Comparison of ENCODE assay signal across 9 cellular contexts in the genomic region with DNA sequence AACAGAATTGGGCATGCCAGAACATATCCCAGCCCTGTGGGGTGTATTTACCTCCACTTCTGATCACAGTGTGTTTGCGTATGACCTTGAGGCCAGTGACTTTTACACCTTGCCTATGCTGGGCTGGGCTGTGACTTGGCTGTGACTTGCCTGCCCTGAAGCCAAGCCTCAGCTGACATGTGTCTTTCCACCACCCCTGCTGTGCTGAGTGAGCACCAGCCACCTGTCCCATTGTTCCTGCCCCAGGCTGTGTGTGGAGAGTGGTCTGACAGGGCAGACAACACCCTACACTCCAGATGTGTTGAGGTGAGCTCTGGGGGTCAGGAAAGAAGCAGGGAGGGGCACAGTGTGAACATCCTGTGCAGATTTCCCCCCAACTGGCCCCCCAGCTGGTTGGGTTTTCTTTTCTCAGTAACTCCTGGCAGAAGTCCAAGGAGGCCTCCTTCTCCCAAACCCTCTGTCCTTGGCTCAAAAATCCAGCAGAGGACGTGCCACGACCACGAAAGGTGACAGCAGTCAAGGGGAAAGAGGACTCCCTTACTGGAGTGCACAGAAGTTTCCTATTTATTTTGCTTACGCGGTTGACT. TPM values are rescaled to one million over a fixed set of nuclear protein-coding genes. Genes with fewer than 3 reads are reported as not detected.
A peak's percentile ranks its signal among the peaks of the same experiment; 100 is the strongest.
DNase-seq lines count a peak whose midpoint lies in the region; ATAC-seq, FAIRE-seq and TF ChIP-seq lines count a peak whose summit lies in the region.
"Had no signal": no experiment of that assay in that cellular context is flagged by ENCODE, and none has a peak within 500 bp of the region (broad histone marks: within the 10 kb centered on the region; RNA-seq: fewer than 3 reads in every experiment).

No MANE protein-coding gene starts in this region.

- no peak overlapping the region for H3K27ac Mint-ChIP-seq in activated naive CD4-positive, alpha-beta T cell treated with anti-CD3 and anti-CD28 coated beads, Interleukin-2, amount 50 U/mL, for 72 hours
- H3K27ac Mint-ChIP-seq: stimulated activated naive CD8-positive, alpha-beta T cell treated with anti-CD3 and anti-CD28 coated beads, Interleukin-15, Interleukin-2, amounts not matched to agents 100 ng/mL and 50 ng/mL, for 24 hours had no signal

- no peaks in the 10 kb centered on the region for H4K20me1 ChIP-seq in keratinocyte (ENCODE audit: control insufficient read depth, extremely low read depth, insufficient read depth, low read length)

- H3K4me2 ChIP-seq in keratinocyte (ENCODE audit: control insufficient read depth, extremely low read depth, insufficient read depth, low read depth, low read length), result peak overlapping the region; percentile 33

- H3K4me3 ChIP-seq in keratinocyte (ENCODE audit: control insufficient read depth in 2 of 3, extremely low read depth in 1 of 3, insufficient read depth in 2 of 3, low read depth in 1 of 3, low read length in 3 of 3), result no peak overlapping the region

- no peaks in the 10 kb centered on the region for H3K9me3 Mint-ChIP-seq in activated naive CD4-positive, alpha-beta T cell treated with anti-CD3 and anti-CD28 coated beads, Interleukin-2, amount 50 U/mL, for 72 hours
- H3K9me3 Mint-ChIP-seq: stimulated activated naive CD8-positive, alpha-beta T cell treated with anti-CD3 and anti-CD28 coated beads, Interleukin-15, Interleukin-2, amounts not matched to agents 100 ng/mL and 50 ng/mL, for 24 hours had no signal

- no peaks in the 10 kb centered on the region for H3K9me1 ChIP-seq in keratinocyte (ENCODE audit: control insufficient read depth, extremely low read depth, insufficient read depth, low read length)

- no peak overlapping the region for H3K9ac ChIP-seq in keratinocyte (ENCODE audit: control insufficient read depth, extremely low read depth, insufficient read depth, low read length)

- no peaks in the 10 kb centered on the region for H3K79me2 ChIP-seq in keratinocyte (ENCODE audit: control insufficient read depth, insufficient read depth, low read length)

- H3K36me3 ChIP-seq in keratinocyte (ENCODE audit: control insufficient read depth in 2 of 2, extremely low read depth in 1 of 2, insufficient read depth in 2 of 2, low read length in 2 of 2), result no peaks in the 10 kb centered on the region

- ATAC-seq in HG03342 (IDR thresholded peaks at IDR 0.05; ENCODE audit: unreplicated experiment), result no peak
- ATAC-seq in activated naive CD4-positive, alpha-beta T cell treated with anti-CD3 and anti-CD28 coated beads, Interleukin-2, amount 50 U/mL, for 72 hours, result no peak

- no peak overlapping the region for H2AFZ ChIP-seq in keratinocyte (ENCODE audit: control insufficient read depth, low read length)

- H3K9me3 ChIP-seq in keratinocyte (ENCODE audit: control insufficient read depth, low read depth, low read length), result no peaks in the 10 kb centered on the region

- no peaks in the 10 kb centered on the region for H3K36me3 Mint-ChIP-seq in activated naive CD4-positive, alpha-beta T cell treated with anti-CD3 and anti-CD28 coated beads, Interleukin-2, amount 50 U/mL, for 72 hours

- H3K4me1 ChIP-seq in keratinocyte (ENCODE audit: control insufficient read depth, extremely low read depth, insufficient read depth, low read length), result peaks cover 22% of the 10 kb centered on the region

- H3K27ac ChIP-seq in keratinocyte (ENCODE audit: control insufficient read depth, insufficient read depth, low read length), result no peak overlapping the region

- FAIRE-seq in keratinocyte (lab: Jason Lieb, UNC), result peak; percentile 82

- peak in 2 of 3 experiments; percentile 16 to 57 for TF ChIP-seq CTCF in keratinocyte (optimal IDR thresholded peaks at IDR 0.05 in 1 of 3, IDR thresholded peaks at IDR 0.05 in 1 of 3, conservative IDR thresholded peaks at IDR 0.05 in 1 of 3; ENCODE audit: extremely low read depth in 1 of 3, insufficient read depth in 2 of 3, low read length in 3 of 3)

- peak; percentile 85 for DNase-seq in DMS153 treated with DMSO at 0.1 percent for 48 hours (lab: John Stamatoyannopoulos, UW; ENCODE audit: unreplicated experiment)
- peak; percentile 58 for DNase-seq in LoVo (ENCODE audit: low spot score)
- peak; percentile 49 for DNase-seq in UCSD-AML1 (lab: John Stamatoyannopoulos, UW; ENCODE audit: unreplicated experiment)
- no peak for DNase-seq in keratinocyte (ENCODE audit: low read depth, low spot score)
- no peak for DNase-seq in NCI-H526 treated with DMSO at 0.1 percent for 48 hours (lab: John Stamatoyannopoulos, UW)
- no peak for DNase-seq in activated naive CD4-positive, alpha-beta T cell treated with anti-CD3 and anti-CD28 coated beads, Interleukin-2, amount 50 U/mL, for 72 hours (ENCODE audit: low spot score in 2 of 2)
- no peak for DNase-seq in stimulated activated naive CD4-positive, alpha-beta T cell treated with Interleukin-2 at 50 U/mL for 16 hours (lab: John Stamatoyannopoulos, UW)

- H3K27me3 ChIP-seq in keratinocyte (ENCODE audit: control insufficient read depth, extremely low read depth, insufficient read depth, low read length), result peaks cover 4% of the 10 kb centered on the region

- dilution Hi-C loops in keratinocyte (cut with MboI; ENCODE audit: extremely low pct_ligation_motif_present, low sequenced_read_pairs), result no loop called here

RNA-seq across cellular contexts. Expression of a gene that starts 5.1 kb away (rescaled TPM):
- 15.5 to 29.7 TPM (median 19.9 TPM) in 3 replicates for polyA plus RNA-seq in keratinocyte
- 3.0 TPM for polyA plus RNA-seq in keratinocyte (2011; ENCODE audit: low read depth)
- polyA plus RNA-seq in keratinocyte (2011; cell fraction: cytosol; rRNA removed), result 11.4 and 13.4 TPM in 2 replicates
- polyA plus RNA-seq in keratinocyte (2011; cell fraction: nucleus; rRNA removed), result 47.2 and 51.9 TPM in 2 replicates
- polyA plus RNA-seq in keratinocyte (2012; ENCODE audit: low replicate concordance), result 14.0 and 32.2 TPM in 2 replicates
- 19.6 to 51.3 TPM (median 29.0 TPM) in 3 replicates for polyA minus RNA-seq in keratinocyte
- polyA minus RNA-seq in keratinocyte (2011; cell fraction: cytosol; rRNA and poly(A)+ RNA removed), result 35.5 TPM
- polyA minus RNA-seq in keratinocyte (2011; cell fraction: nucleus; rRNA and poly(A)+ RNA removed), result 53.0 and 59.4 TPM in 2 replicates
- total RNA-seq in activated naive CD4-positive, alpha-beta T cell treated with anti-CD3 and anti-CD28 coated beads, Interleukin-2, amount 50 U/mL, for 72 hours, result under 1 TPM in 1 of 2 donors, not detected in 1; 0.70 TPM

Comparison
In these comparisons a context has a peak if more than half of its experiments do, and no peak if none do; other contexts are left out.
1. DNase-seq: peak in DMS153 treated with DMSO at 0.1 percent for 48 hours (single experiment), LoVo (single experiment) and UCSD-AML1 (single experiment); none in keratinocyte (single experiment), NCI-H526 treated with DMSO at 0.1 percent for 48 hours (single experiment), activated naive CD4-positive, alpha-beta T cell treated with anti-CD3 and anti-CD28 coated beads, Interleukin-2, amount 50 U/mL, for 72 hours (0 of 2) and stimulated activated naive CD4-positive, alpha-beta T cell treated with Interleukin-2 at 50 U/mL for 16 hours (single experiment).